Comparison of ENCODE assay signal across 1 cellular context in the genomic region with DNA sequence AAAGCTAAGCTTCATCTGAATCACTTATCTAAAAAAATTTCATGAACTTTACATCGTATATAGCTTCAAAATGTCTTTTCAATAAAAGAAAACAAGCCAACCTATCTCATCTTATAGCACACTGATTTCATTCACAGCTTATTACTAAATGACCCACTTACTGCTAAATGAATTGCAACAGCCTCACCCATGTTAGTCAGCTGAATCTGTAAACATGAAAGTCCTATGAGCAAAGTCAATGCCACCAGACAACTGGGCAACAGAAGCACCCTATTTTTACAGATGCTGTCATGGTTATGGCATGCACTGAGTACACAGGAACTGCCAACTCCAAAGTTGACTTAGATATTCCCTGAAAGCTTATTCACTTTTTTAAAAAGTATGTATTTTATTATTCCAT.
TF ChIP-seq lines count a peak whose summit lies in the region.

No MANE protein-coding gene starts in this region.

TF ChIP-seq in GM23338, 12 proteins besides CTCF, POLR2A, EP300 and RAD21 (continued from another document):
- TF ChIP-seq, protein P1, sequence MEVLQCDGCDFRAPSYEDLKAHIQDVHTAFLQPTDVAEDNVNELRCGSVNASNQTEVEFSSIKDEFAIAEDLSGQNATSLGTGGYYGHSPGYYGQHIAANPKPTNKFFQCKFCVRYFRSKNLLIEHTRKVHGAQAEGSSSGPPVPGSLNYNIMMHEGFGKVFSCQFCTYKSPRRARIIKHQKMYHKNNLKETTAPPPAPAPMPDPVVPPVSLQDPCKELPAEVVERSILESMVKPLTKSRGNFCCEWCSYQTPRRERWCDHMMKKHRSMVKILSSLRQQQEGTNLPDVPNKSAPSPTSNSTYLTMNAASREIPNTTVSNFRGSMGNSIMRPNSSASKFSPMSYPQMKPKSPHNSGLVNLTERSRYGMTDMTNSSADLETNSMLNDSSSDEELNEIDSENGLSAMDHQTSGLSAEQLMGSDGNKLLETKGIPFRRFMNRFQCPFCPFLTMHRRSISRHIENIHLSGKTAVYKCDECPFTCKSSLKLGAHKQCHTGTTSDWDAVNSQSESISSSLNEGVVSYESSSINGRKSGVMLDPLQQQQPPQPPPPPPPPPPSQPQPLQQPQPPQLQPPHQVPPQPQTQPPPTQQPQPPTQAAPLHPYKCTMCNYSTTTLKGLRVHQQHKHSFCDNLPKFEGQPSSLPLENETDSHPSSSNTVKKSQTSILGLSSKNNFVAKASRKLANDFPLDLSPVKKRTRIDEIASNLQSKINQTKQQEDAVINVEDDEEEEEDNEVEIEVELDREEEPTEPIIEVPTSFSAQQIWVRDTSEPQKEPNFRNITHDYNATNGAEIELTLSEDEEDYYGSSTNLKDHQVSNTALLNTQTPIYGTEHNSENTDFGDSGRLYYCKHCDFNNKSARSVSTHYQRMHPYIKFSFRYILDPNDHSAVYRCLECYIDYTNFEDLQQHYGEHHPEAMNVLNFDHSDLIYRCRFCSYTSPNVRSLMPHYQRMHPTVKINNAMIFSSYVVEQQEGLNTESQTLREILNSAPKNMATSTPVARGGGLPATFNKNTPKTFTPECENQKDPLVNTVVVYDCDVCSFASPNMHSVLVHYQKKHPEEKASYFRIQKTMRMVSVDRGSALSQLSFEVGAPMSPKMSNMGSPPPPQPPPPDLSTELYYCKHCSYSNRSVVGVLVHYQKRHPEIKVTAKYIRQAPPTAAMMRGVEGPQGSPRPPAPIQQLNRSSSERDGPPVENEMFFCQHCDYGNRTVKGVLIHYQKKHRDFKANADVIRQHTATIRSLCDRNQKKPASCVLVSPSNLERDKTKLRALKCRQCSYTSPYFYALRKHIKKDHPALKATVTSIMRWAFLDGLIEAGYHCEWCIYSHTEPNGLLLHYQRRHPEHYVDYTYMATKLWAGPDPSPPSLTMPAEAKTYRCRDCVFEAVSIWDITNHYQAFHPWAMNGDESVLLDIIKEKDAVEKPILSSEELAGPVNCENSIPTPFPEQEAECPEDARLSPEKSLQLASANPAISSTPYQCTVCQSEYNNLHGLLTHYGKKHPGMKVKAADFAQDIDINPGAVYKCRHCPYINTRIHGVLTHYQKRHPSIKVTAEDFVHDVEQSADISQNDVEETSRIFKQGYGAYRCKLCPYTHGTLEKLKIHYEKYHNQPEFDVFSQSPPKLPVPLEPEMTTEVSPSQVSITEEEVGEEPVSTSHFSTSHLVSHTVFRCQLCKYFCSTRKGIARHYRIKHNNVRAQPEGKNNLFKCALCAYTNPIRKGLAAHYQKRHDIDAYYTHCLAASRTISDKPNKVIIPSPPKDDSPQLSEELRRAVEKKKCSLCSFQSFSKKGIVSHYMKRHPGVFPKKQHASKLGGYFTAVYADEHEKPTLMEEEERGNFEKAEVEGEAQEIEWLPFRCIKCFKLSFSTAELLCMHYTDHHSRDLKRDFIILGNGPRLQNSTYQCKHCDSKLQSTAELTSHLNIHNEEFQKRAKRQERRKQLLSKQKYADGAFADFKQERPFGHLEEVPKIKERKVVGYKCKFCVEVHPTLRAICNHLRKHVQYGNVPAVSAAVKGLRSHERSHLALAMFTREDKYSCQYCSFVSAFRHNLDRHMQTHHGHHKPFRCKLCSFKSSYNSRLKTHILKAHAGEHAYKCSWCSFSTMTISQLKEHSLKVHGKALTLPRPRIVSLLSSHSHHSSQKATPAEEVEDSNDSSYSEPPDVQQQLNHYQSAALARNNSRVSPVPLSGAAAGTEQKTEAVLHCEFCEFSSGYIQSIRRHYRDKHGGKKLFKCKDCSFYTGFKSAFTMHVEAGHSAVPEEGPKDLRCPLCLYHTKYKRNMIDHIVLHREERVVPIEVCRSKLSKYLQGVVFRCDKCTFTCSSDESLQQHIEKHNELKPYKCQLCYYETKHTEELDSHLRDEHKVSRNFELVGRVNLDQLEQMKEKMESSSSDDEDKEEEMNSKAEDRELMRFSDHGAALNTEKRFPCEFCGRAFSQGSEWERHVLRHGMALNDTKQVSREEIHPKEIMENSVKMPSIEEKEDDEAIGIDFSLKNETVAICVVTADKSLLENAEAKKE (CRISPR knock-in tag; IDR thresholded peaks at IDR 0.05) = no peak
- TF ChIP-seq, protein P2, sequence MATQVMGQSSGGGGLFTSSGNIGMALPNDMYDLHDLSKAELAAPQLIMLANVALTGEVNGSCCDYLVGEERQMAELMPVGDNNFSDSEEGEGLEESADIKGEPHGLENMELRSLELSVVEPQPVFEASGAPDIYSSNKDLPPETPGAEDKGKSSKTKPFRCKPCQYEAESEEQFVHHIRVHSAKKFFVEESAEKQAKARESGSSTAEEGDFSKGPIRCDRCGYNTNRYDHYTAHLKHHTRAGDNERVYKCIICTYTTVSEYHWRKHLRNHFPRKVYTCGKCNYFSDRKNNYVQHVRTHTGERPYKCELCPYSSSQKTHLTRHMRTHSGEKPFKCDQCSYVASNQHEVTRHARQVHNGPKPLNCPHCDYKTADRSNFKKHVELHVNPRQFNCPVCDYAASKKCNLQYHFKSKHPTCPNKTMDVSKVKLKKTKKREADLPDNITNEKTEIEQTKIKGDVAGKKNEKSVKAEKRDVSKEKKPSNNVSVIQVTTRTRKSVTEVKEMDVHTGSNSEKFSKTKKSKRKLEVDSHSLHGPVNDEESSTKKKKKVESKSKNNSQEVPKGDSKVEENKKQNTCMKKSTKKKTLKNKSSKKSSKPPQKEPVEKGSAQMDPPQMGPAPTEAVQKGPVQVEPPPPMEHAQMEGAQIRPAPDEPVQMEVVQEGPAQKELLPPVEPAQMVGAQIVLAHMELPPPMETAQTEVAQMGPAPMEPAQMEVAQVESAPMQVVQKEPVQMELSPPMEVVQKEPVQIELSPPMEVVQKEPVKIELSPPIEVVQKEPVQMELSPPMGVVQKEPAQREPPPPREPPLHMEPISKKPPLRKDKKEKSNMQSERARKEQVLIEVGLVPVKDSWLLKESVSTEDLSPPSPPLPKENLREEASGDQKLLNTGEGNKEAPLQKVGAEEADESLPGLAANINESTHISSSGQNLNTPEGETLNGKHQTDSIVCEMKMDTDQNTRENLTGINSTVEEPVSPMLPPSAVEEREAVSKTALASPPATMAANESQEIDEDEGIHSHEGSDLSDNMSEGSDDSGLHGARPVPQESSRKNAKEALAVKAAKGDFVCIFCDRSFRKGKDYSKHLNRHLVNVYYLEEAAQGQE (IDR thresholded peaks at IDR 0.05; ENCODE audit: unreplicated experiment) = no peak
- TF ChIP-seq STAT1 (IDR thresholded peaks at IDR 0.05; ENCODE audit: unreplicated experiment) (no peak), POLR2AphosphoS5 (IDR thresholded peaks at IDR 0.05; ENCODE audit: low read depth) (no peak)
